8 cellular contexts compared by ENCODE assay signal in genomic region chr11:85182437-85183109, GRCh38.
DNase-seq lines count a peak whose midpoint lies in the region; ATAC-seq, FAIRE-seq and TF ChIP-seq lines count a peak whose summit lies in the region.

No MANE protein-coding gene starts in this region.

- WGBS in SK-N-SH (ENCODE audit: low lambda C conversion rate) = 9% methylated on average over 3 of the region's 3 CpGs

- FAIRE-seq in D721Med (lab: Jason Lieb, UNC) = no peak

- H3K4me2 ChIP-seq in SK-N-SH = no peak overlapping the region

- ATAC-seq in GM19452 (IDR thresholded peaks at IDR 0.05; ENCODE audit: unreplicated experiment) (peak; percentile 66), HG03575 (IDR thresholded peaks at IDR 0.05; ENCODE audit: extremely low read depth, insufficient number of reproducible peaks, low FRiP score, unreplicated experiment) (peak; percentile 78), left lung (peak; percentile 42)

- H3K79me2 ChIP-seq in SK-N-SH (ENCODE audit: insufficient read depth) = no peaks in the 10 kb centered on the region

- H3K9me3 ChIP-seq in SK-N-SH = no peaks in the 10 kb centered on the region
- H3K9me3 ChIP-seq in left lung = no peaks in the 10 kb centered on the region

- no peak overlapping the region for H2AFZ ChIP-seq in SK-N-SH (ENCODE audit: low read depth)

- H3F3A ChIP-seq in SK-N-SH (replicated peaks; ENCODE audit: insufficient read depth) = no peaks in the 10 kb centered on the region

- H4K20me1 ChIP-seq in SK-N-SH (ENCODE audit: insufficient read depth) = no peaks in the 10 kb centered on the region

- H3K36me3 ChIP-seq in SK-N-SH (replicated peaks in 1 of 2; ENCODE audit: control insufficient read depth in 1 of 2, insufficient read depth in 2 of 2, low read length in 1 of 2) = no peaks in the 10 kb centered on the region
- no peaks in the 10 kb centered on the region for H3K36me3 ChIP-seq in left lung

- H3K4me3 ChIP-seq in SK-N-SH (ENCODE audit: low read depth in 2 of 2, low read length in 1 of 2) = no peak overlapping the region
- no peak overlapping the region for H3K4me3 ChIP-seq in left lung

- DNase-seq in D721Med (ENCODE audit: insufficient read length, low spot score) = no peak
- DNase-seq in SK-N-SH = peak; percentile 24
- DNase-seq in left lung = no peak
- DNase-seq in 8988T = no peak
- no peak for DNase-seq in activated CD4-positive, alpha-beta T cell treated with anti-CD3 and anti-CD28 coated beads, Interleukin-2, amount 50 U/mL, for 48 hours
- no peak for DNase-seq in activated naive CD4-positive, alpha-beta T cell treated with anti-CD3 and anti-CD28 coated beads, Interleukin-2, amount 50 U/mL, for 16 hours

- TF ChIP-seq EP300 in SK-N-SH (IDR thresholded peaks at IDR 0.05; ENCODE audit: borderline replicate concordance in 1 of 2, low read depth in 1 of 2, low read length in 1 of 2) = no peak

- no peaks in the 10 kb centered on the region for H3K9me2 ChIP-seq in SK-N-SH

- TF ChIP-seq CTCF in D721Med (IDR thresholded peaks at IDR 0.05; ENCODE audit: insufficient read depth, missing control alignments) (peak; percentile 19), SK-N-SH (IDR thresholded peaks at IDR 0.05) (peak; percentile 50), left lung (IDR thresholded peaks at IDR 0.05) (peak in 1 of 2 donors; percentile 13)

- no peak for TF ChIP-seq RAD21 in SK-N-SH (IDR thresholded peaks at IDR 0.05; ENCODE audit: low read length)

- CTCF ChIA-PET in SK-N-SH (lab: Yijun Ruan, JAX) = interaction anchor here (0.9 kb wide), 1 partner anchor 10 kb away, joined by 3 read pairs; no protein-coding TSS in a partner anchor

- intact Hi-C loops in left lung (cut with DNase I) = no loop called here

- POLR2A ChIA-PET in SK-N-SH (lab: Yijun Ruan, JAX) = no interaction called here

- H3K9ac ChIP-seq in SK-N-SH = no peak overlapping the region

- no peaks in the 10 kb centered on the region for H3K4me1 ChIP-seq in SK-N-SH (ENCODE audit: control insufficient read depth in 1 of 2, insufficient read depth in 2 of 2, low read depth in 1 of 2, low read length in 1 of 2)
- no peaks in the 10 kb centered on the region for H3K4me1 ChIP-seq in left lung

- H3K27me3 ChIP-seq in SK-N-SH (ENCODE audit: insufficient read depth) (no peaks in the 10 kb centered on the region), left lung (no peaks in the 10 kb centered on the region)

- H3K27ac ChIP-seq in SK-N-SH (ENCODE audit: low read depth in 2 of 2, low read length in 1 of 2) (no peak overlapping the region), left lung (no peak overlapping the region)

TF ChIP-seq in SK-N-SH, 30 proteins besides CTCF, POLR2A, EP300 and RAD21:
- no peak for TF ChIP-seq RXRA (IDR thresholded peaks at IDR 0.05; ENCODE audit: borderline replicate concordance, low read depth)
- TF ChIP-seq ELF1 (IDR thresholded peaks at IDR 0.05) = no peak
- no peak for TF ChIP-seq POLR2AphosphoS5 (IDR thresholded peaks at IDR 0.05; ENCODE audit: low read depth, low read length)
- no peak for TF ChIP-seq TEAD4 (IDR thresholded peaks at IDR 0.05; ENCODE audit: borderline replicate concordance, insufficient read depth)
- TF ChIP-seq, protein P1, sequence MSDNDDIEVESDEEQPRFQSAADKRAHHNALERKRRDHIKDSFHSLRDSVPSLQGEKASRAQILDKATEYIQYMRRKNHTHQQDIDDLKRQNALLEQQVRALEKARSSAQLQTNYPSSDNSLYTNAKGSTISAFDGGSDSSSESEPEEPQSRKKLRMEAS (IDR thresholded peaks at IDR 0.05; ENCODE audit: low read depth) = no peak
- TF ChIP-seq USF1 (IDR thresholded peaks at IDR 0.05; ENCODE audit: borderline replicate concordance, low read depth) = no peak
- no peak for TF ChIP-seq FOXM1 (IDR thresholded peaks at IDR 0.05; ENCODE audit: low read depth)
- TF ChIP-seq NRF1 (IDR thresholded peaks at IDR 0.05; ENCODE audit: low read depth, low read length) = no peak
- no peak for TF ChIP-seq USF2 (IDR thresholded peaks at IDR 0.05; ENCODE audit: borderline replicate concordance, low read depth, low read length)
